In the genomic region with DNA sequence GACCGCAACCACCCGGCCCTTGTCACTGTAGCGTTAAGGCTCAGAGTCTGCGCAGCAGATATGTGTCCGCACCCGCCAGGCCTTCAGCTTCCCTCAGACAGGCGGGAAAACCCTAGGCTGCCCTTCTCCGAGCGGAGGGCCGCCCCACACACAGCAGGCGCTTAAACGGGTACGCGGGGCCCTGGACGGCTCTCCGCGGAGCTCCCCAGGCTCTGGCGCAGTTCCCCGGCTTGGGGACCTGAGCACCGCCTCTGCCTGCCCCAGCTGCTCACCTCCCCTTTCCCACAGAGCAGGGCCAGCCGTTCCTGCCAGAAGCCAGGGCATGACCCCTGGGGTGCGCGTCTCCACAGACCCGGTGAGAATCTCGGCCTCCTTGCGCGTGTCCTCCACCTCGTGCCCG, we compare ENCODE assay signal across 8 cellular contexts. TPM values are rescaled to one million over a fixed set of nuclear protein-coding genes. Genes with fewer than 3 reads are reported as not detected.
A peak's percentile ranks its signal among the peaks of the same experiment; 100 is the strongest.
DNase-seq lines count a peak whose midpoint lies in the region; ATAC-seq and TF ChIP-seq lines count a peak whose summit lies in the region.

No MANE protein-coding gene starts in this region.

- H2BK5ac ChIP-seq in trophoblast cell (ENCODE audit: low read depth, low read length, poor library complexity) = no peak overlapping the region

- TF ChIP-seq POLR2A in heart left ventricle (IDR thresholded peaks at IDR 0.05) = no peak

- H3K36me3 ChIP-seq in BJ (ENCODE audit: control insufficient read depth, insufficient read depth, low read length) (no peaks in the 10 kb centered on the region), heart left ventricle (peaks cover 0 to 30% (median 6%) of the 10 kb centered on the region in 9 donors), trophoblast cell (ENCODE audit: control insufficient read depth in 1 of 2, insufficient read depth in 2 of 2, low read length in 2 of 2) (peaks cover 6 to 13% of the 10 kb centered on the region in 2 experiments)

- H3K14ac ChIP-seq in trophoblast cell (ENCODE audit: low read length) = peak overlapping the region; percentile 23

- CTCF ChIA-PET in BJ (lab: Yijun Ruan, JAX) = interaction anchor here (1.0 to 1.1 kb wide), 2 partner anchors 37 to 77 kb away, joined by 3 to 4 read pairs; no protein-coding TSS in a partner anchor
- CTCF ChIA-PET in activated CD4-positive, alpha-beta memory T cell treated with anti-CD3 and anti-CD28 coated beads for 36 hours (lab: Charles Lee) = interaction anchor here (0.6 kb wide), 1 partner anchor 81 kb away, joined by 3 read pairs; no protein-coding TSS in a partner anchor

- peak overlapping the region; percentile 64 for H4K91ac ChIP-seq in trophoblast cell (ENCODE audit: low read depth, low read length)

- H2AK5ac ChIP-seq in trophoblast cell (ENCODE audit: low read length) = peak overlapping the region; percentile 11

- peaks cover 14% of the 10 kb centered on the region for H3K36me3 Mint-ChIP-seq in activated T-helper 17 cell treated with anti-CD3 and anti-CD28 coated beads, Interleukin-2, amount 50 U/mL, for 72 hours (ENCODE audit: low read depth)
- H3K36me3 Mint-ChIP-seq in HFFc6 (ENCODE audit: low read depth) = peaks cover 18% of the 10 kb centered on the region
- peaks cover 48% of the 10 kb centered on the region for H3K36me3 Mint-ChIP-seq in activated CD4-positive, alpha-beta memory T cell treated with anti-CD3 and anti-CD28 coated beads for 36 hours

- no peak overlapping the region for H2BK120ac ChIP-seq in trophoblast cell (ENCODE audit: insufficient read depth, low read length, poor library complexity)

- H3K27me3 Mint-ChIP-seq in activated T-helper 17 cell treated with anti-CD3 and anti-CD28 coated beads, Interleukin-2, amount 50 U/mL, for 72 hours = peaks cover 16% of the 10 kb centered on the region
- H3K27me3 Mint-ChIP-seq in HFFc6 (ENCODE audit: insufficient read depth) = no peaks in the 10 kb centered on the region; the same call in none of the 2 replicates
- peaks cover 19% of the 10 kb centered on the region for H3K27me3 Mint-ChIP-seq in activated CD4-positive, alpha-beta memory T cell treated with anti-CD3 and anti-CD28 coated beads for 36 hours

- POLR2A ChIA-PET in BJ (lab: Charles Lee) = no interaction called here
- POLR2A ChIA-PET in activated CD4-positive, alpha-beta memory T cell treated with anti-CD3 and anti-CD28 coated beads for 36 hours (lab: Charles Lee) = no interaction called here

- no peak for ATAC-seq in activated T-helper 17 cell treated with anti-CD3 and anti-CD28 coated beads, Interleukin-2, amount 50 U/mL, for 72 hours (replicated peaks)
- ATAC-seq in heart left ventricle (peak in 1 of 4 donors; percentile 3), GM21390 (IDR thresholded peaks at IDR 0.05; ENCODE audit: unreplicated experiment) (no peak), HG03045 (IDR thresholded peaks at IDR 0.05; ENCODE audit: unreplicated experiment) (no peak)

- H3K27ac Mint-ChIP-seq in activated T-helper 17 cell treated with anti-CD3 and anti-CD28 coated beads, Interleukin-2, amount 50 U/mL, for 72 hours = no peak overlapping the region
- H3K27ac Mint-ChIP-seq in HFFc6 = no peak overlapping the region
- H3K27ac Mint-ChIP-seq in activated CD4-positive, alpha-beta memory T cell treated with anti-CD3 and anti-CD28 coated beads for 36 hours = no peak overlapping the region

- H3K4ac ChIP-seq in trophoblast cell (ENCODE audit: low read depth, low read length) = peak overlapping the region; percentile 13

- H2AFZ ChIP-seq in trophoblast cell (ENCODE audit: insufficient read depth, low read length, poor library complexity) = peak overlapping the region; percentile 82

- no peak overlapping the region for H3K23ac ChIP-seq in trophoblast cell (ENCODE audit: low read length)

- intact Hi-C loops in heart left ventricle (cut with DNase I) = loop anchor here in 7 of 10 donors (1.0 to 5.0 kb wide), 5 partner anchors 37 to 57 kb away; partner anchors contain the start of genes ZSCAN18 (in 5 of the 7) and ZNF606 (in 1 of the 7)
- intact Hi-C loops in activated CD4-positive, alpha-beta memory T cell treated with anti-CD3 and anti-CD28 coated beads for 36 hours (cut with micrococcal nuclease) = no loop called here

- no peak for TF ChIP-seq CTCF in BJ (IDR thresholded peaks at IDR 0.05; ENCODE audit: insufficient read depth, low read depth, low read length)
- no peak for TF ChIP-seq CTCF in heart left ventricle (IDR thresholded peaks at IDR 0.05)
- TF ChIP-seq CTCF in HFFc6 (IDR thresholded peaks at IDR 0.05) = no peak

- peaks cover 0 to 19% (median 8%) of the 10 kb centered on the region in 12 donors for H3K4me1 ChIP-seq in heart left ventricle
- peaks cover 3 to 11% of the 10 kb centered on the region in 2 experiments for H3K4me1 ChIP-seq in trophoblast cell (ENCODE audit: control insufficient read depth in 1 of 2, insufficient read depth in 2 of 2, low read length in 2 of 2)

- no peak overlapping the region for H2BK12ac ChIP-seq in trophoblast cell (ENCODE audit: low read length)

- peak overlapping the region; percentile 78 for H4K8ac ChIP-seq in trophoblast cell (ENCODE audit: low read depth, low read length)

- H4K12ac ChIP-seq in trophoblast cell (ENCODE audit: low read depth, low read length) = peak overlapping the region; percentile 55

- no peaks in the 10 kb centered on the region for H3K79me2 ChIP-seq in trophoblast cell (ENCODE audit: control insufficient read depth, insufficient read depth, low read length, poor library complexity)

- H3K4me3 Mint-ChIP-seq in activated T-helper 17 cell treated with anti-CD3 and anti-CD28 coated beads, Interleukin-2, amount 50 U/mL, for 72 hours = peak overlapping the region; percentile 11
- H3K4me3 Mint-ChIP-seq in HFFc6 = no peak overlapping the region
- H3K4me3 Mint-ChIP-seq in activated CD4-positive, alpha-beta memory T cell treated with anti-CD3 and anti-CD28 coated beads for 36 hours = no peak overlapping the region

- 7 to 28% (median 20%) methylated on average over 13 to 29 of the region's 29 CpGs for WGBS in heart left ventricle, 4 donors
- WGBS in trophoblast cell (ENCODE audit: extremely low coverage, insufficient coverage, insufficient read length) = no CpG with 5 or more reads among the region's 29 CpGs

- peak overlapping the region; percentile 78 to 100 (median 95) for H3K27ac ChIP-seq in heart left ventricle
- no peak overlapping the region for H3K27ac ChIP-seq in trophoblast cell (ENCODE audit: low read depth, low read length)

- H3K79me1 ChIP-seq in trophoblast cell (ENCODE audit: low read length) = peaks cover 7% of the 10 kb centered on the region

- no peaks in the 10 kb centered on the region for H3K4me1 Mint-ChIP-seq in activated T-helper 17 cell treated with anti-CD3 and anti-CD28 coated beads, Interleukin-2, amount 50 U/mL, for 72 hours
- H3K4me1 Mint-ChIP-seq in HFFc6 (ENCODE audit: low read depth) = no peaks in the 10 kb centered on the region
- H3K4me1 Mint-ChIP-seq in activated CD4-positive, alpha-beta memory T cell treated with anti-CD3 and anti-CD28 coated beads for 36 hours (ENCODE audit: low read depth) = peaks cover 4% of the 10 kb centered on the region

- DNase-seq in BJ (ENCODE audit: low read depth) (no peak), heart left ventricle (no peak), trophoblast cell (no peak), HFFc6 (no peak)
- DNase-seq in activated CD4-positive, alpha-beta memory T cell treated with anti-CD3 and anti-CD28 coated beads for 36 hours = no peak

- H3K9me3 ChIP-seq in heart left ventricle (peaks cover 0 to 53% (median 4%) of the 10 kb centered on the region in 12 donors), trophoblast cell (ENCODE audit: insufficient read depth, low read depth, low read length) (peaks cover 45% of the 10 kb centered on the region)

- no peak overlapping the region for H3K9ac ChIP-seq in trophoblast cell (ENCODE audit: low read length)

- peak overlapping the region; percentile 32 for H3K18ac ChIP-seq in trophoblast cell (ENCODE audit: low read length)

- no peaks in the 10 kb centered on the region for H3K27me3 ChIP-seq in BJ (ENCODE audit: control insufficient read depth, insufficient read depth, low read length)
- H3K27me3 ChIP-seq in heart left ventricle = no peaks in the 10 kb centered on the region
- H3K27me3 ChIP-seq in trophoblast cell (ENCODE audit: insufficient read depth, low read length) = no peaks in the 10 kb centered on the region

- peaks cover 15% of the 10 kb centered on the region for H3K9me3 Mint-ChIP-seq in activated T-helper 17 cell treated with anti-CD3 and anti-CD28 coated beads, Interleukin-2, amount 50 U/mL, for 72 hours
- H3K9me3 Mint-ChIP-seq in HFFc6 = peaks cover 74% of the 10 kb centered on the region
- H3K9me3 Mint-ChIP-seq in activated CD4-positive, alpha-beta memory T cell treated with anti-CD3 and anti-CD28 coated beads for 36 hours = peaks cover 61% of the 10 kb centered on the region

- H3K4me3 ChIP-seq in BJ (ENCODE audit: low read depth, low read length) (peak overlapping the region; percentile 60), heart left ventricle (peak overlapping the region; percentile 47 to 95 (median 72)), trophoblast cell (ENCODE audit: low read depth, low read length) (peak overlapping the region; percentile 70)

- peak overlapping the region; percentile 59 for H3K4me2 ChIP-seq in trophoblast cell (ENCODE audit: low read length)

RNA-seq across cellular contexts. Expression of gene ZNF135, which starts 0.6 kb away (rescaled TPM):
- polyA plus RNA-seq in BJ (2011; rRNA removed) (6.3 and 6.8 TPM in 2 replicates), heart left ventricle (1 to 10 TPM; 2.0 to 3.9 TPM)
- polyA minus RNA-seq in BJ (2011; rRNA and poly(A)+ RNA removed) = 3.7 and 5.7 TPM in 2 replicates
- under 1 TPM in 1 of 2 donors, not detected in 1; 0.34 TPM for total RNA-seq in activated T-helper 17 cell treated with anti-CD3 and anti-CD28 coated beads, Interleukin-2, amount 50 U/mL, for 72 hours
- 1 to 10 TPM; 2.1 to 4.5 (median 3.4) TPM for total RNA-seq in heart left ventricle
- polyA plus RNA-seq in trophoblast cell (2013) = 2.9 and 3.0 TPM in 2 replicates
- total RNA-seq in HFFc6 (2021; fragmentation: NEBNext Ultra II Directional; extraction: Animal tissue kit (Norgen Biotek cat#: 25700)) = under 1 TPM in 2 of 6 experiments, not detected in 4; 0.07 to 0.09 TPM
- total RNA-seq in activated CD4-positive, alpha-beta memory T cell treated with anti-CD3 and anti-CD28 coated beads for 36 hours = under 1 TPM in 1 of 2 experiments, not detected in 1; 0.12 TPM

RNA-seq across cellular contexts. Expression of gene ZSCAN1, which starts 25.9 kb away (rescaled TPM):
- polyA plus RNA-seq in BJ (2011; rRNA removed) (0.10 TPM in 1 of 2 replicates, not detected in the other), heart left ventricle (under 1 TPM in 1 of 2 donors, not detected in 1; 0.14 TPM)
- not detected in 2 replicates for polyA minus RNA-seq in BJ (2011; rRNA and poly(A)+ RNA removed)
- not detected for total RNA-seq in activated T-helper 17 cell treated with anti-CD3 and anti-CD28 coated beads, Interleukin-2, amount 50 U/mL, for 72 hours
- not detected for total RNA-seq in heart left ventricle
- polyA plus RNA-seq in trophoblast cell (2013) = 0.74 and 1.1 TPM in 2 replicates
- not detected for total RNA-seq in HFFc6 (2021; fragmentation: NEBNext Ultra II Directional; extraction: Animal tissue kit (Norgen Biotek cat#: 25700))
- total RNA-seq in activated CD4-positive, alpha-beta memory T cell treated with anti-CD3 and anti-CD28 coated beads for 36 hours = not detected

RNA-seq across cellular contexts. Expression of gene ZSCAN18, which starts 38.4 kb away (rescaled TPM):
- polyA plus RNA-seq in BJ (2011; rRNA removed) = 15.4 and 18.5 TPM in 2 replicates
- polyA minus RNA-seq in BJ (2011; rRNA and poly(A)+ RNA removed) = 9.6 and 14.6 TPM in 2 replicates
- total RNA-seq in activated T-helper 17 cell treated with anti-CD3 and anti-CD28 coated beads, Interleukin-2, amount 50 U/mL, for 72 hours = 10 to 100 TPM; 15.9 to 20.1 TPM
- total RNA-seq in heart left ventricle = 100 to 1,000 TPM in 1 of 9 donors, 10 to 100 TPM in 8; 45.1 to 114 (median 73.4) TPM
- 10 to 100 TPM; 41.9 to 71.8 TPM for polyA plus RNA-seq in heart left ventricle
- 23.5 and 25.9 TPM in 2 replicates for polyA plus RNA-seq in trophoblast cell (2013)
- 1 to 10 TPM in 5 of 6 experiments, under 1 TPM in 1; 0.80 to 2.8 (median 2.1) TPM for total RNA-seq in HFFc6 (2021; fragmentation: NEBNext Ultra II Directional; extraction: Animal tissue kit (Norgen Biotek cat#: 25700))
- 10 to 100 TPM; 13.8 to 15.7 TPM for total RNA-seq in activated CD4-positive, alpha-beta memory T cell treated with anti-CD3 and anti-CD28 coated beads for 36 hours

RNA-seq across cellular contexts. Expression of gene ZNF606, which starts 57.1 kb away (rescaled TPM):
- polyA plus RNA-seq in BJ (2011; rRNA removed) (2.3 TPM in 2 replicates), heart left ventricle (10 to 100 TPM in 1 of 2 donors, 1 to 10 TPM in 1; 6.4 to 10.7 TPM)
- polyA minus RNA-seq in BJ (2011; rRNA and poly(A)+ RNA removed) = 4.9 and 5.8 TPM in 2 replicates
- 1 to 10 TPM; 4.4 to 5.1 TPM for total RNA-seq in activated T-helper 17 cell treated with anti-CD3 and anti-CD28 coated beads, Interleukin-2, amount 50 U/mL, for 72 hours
- 10 to 100 TPM in 7 of 9 donors, 1 to 10 TPM in 2; 7.8 to 14.3 (median 12.2) TPM for total RNA-seq in heart left ventricle
- polyA plus RNA-seq in trophoblast cell (2013) = 8.1 and 8.2 TPM in 2 replicates
- 1 to 10 TPM; 3.5 to 6.0 (median 4.9) TPM for total RNA-seq in HFFc6 (2021; fragmentation: NEBNext Ultra II Directional; extraction: Animal tissue kit (Norgen Biotek cat#: 25700))
- 1 to 10 TPM; 5.1 to 5.8 TPM for total RNA-seq in activated CD4-positive, alpha-beta memory T cell treated with anti-CD3 and anti-CD28 coated beads for 36 hours
